In the genomic region with DNA sequence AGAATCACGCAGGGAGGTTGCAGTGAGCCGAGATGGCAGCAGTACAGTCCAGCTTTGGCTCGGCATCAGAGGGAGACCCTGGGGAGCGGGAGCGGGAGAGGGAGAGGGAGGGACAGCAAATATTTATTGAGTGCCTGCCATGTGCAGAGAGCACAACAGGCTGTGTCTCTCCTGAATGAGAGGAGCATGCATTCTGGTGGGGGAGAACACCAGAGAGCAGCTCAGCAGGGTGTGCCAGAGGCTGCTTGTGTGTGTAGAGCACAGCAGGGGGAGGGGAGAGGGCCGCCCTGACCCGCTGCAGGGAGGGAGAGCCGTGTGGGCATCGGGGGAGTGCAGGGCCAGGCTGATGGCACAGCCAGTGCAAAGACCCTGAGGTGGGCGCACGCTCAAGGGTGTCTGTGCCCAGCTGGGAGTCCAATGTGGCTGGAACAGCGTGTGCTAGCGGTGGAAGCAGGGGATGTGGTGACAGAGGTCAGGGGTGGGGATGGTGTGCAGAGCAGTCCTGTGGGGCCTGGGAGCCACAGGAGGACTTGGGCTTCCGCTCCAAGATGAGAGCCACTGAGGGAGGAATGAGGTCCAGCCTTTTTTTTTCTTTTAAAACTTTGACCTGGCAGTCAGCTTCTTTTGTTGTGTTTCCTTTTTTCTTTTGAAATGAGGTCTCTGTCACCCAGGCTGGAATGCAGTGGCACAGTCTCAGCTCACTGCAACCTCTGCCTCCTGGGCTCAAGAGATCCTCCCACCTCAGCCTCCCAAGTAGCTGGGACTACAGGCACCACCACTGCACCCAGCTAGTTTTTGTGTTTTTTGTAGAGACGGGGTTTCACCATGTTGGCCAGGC, we compare ENCODE assay signal across 28 cellular contexts. TPM values are rescaled to one million over a fixed set of nuclear protein-coding genes. Genes with fewer than 3 reads are reported as not detected.
A peak's percentile ranks its signal among the peaks of the same experiment; 100 is the strongest.
DNase-seq lines count a peak whose midpoint lies in the region; ATAC-seq and TF ChIP-seq lines count a peak whose summit lies in the region.
"Had no signal": no experiment of that assay in that cellular context is flagged by ENCODE, and none has a peak within 500 bp of the region (broad histone marks: within the 10 kb centered on the region; RNA-seq: fewer than 3 reads in every experiment).

No MANE protein-coding gene starts in this region.

- no peak overlapping the region for H3K4me3 Mint-ChIP-seq in WTC11
- no peak overlapping the region for H3K4me3 Mint-ChIP-seq in activated naive CD4-positive, alpha-beta T cell treated with anti-CD3 and anti-CD28 coated beads, Interleukin-2, amount 10 ng/mL, durations not matched to agents 7 days and 5 days
- H3K4me3 Mint-ChIP-seq: activated CD4-positive, alpha-beta memory T cell treated with anti-CD3 and anti-CD28 coated beads for 36 hours; activated naive CD8-positive, alpha-beta T cell treated with anti-CD3 and anti-CD28 coated beads for 36 hours; CD4-positive, alpha-beta T cell; dendritic cell treated with granulocyte-macrophage colony-stimulating factor and Interleukin-4, amounts not matched to agents 40 ng/mL and 50 ng/mL, for 4 days; mesothelial cell of epicardium; naive B cell had no signal

- H3K9ac ChIP-seq in liver (ENCODE audit: low read depth in 1 of 2, low read length in 2 of 2) = no peak overlapping the region

- 56% methylated on average over 15 of the region's 15 CpGs for WGBS in liver

- H3K4me3 ChIP-seq in liver (ENCODE audit: low read depth in 1 of 3, low read length in 3 of 3) = no peak overlapping the region
- H3K4me3 ChIP-seq: esophagus muscularis mucosa, gastrocnemius medialis, SJSA1, tibial artery had no signal

- H3K36me3 ChIP-seq in liver (ENCODE audit: control insufficient read depth in 4 of 4, insufficient read depth in 3 of 4, low read depth in 1 of 4, low read length in 3 of 4) = peaks cover 5 to 32% (median 10%) of the 10 kb centered on the region in 4 donors

- DNase-seq in NCI-H2081 (lab: John Stamatoyannopoulos, UW) = peak; percentile 53 to 72
- no peak for DNase-seq in NCI-H2081 treated with DMSO at 0.1 percent for 48 hours (lab: John Stamatoyannopoulos, UW)
- DNase-seq in DMS153 (lab: John Stamatoyannopoulos, UW) = peak; percentile 72
- no peak for DNase-seq in WTC11 (ENCODE audit: low spot score)
- DNase-seq in activated naive CD4-positive, alpha-beta T cell treated with anti-CD3 and anti-CD28 coated beads, Interleukin-2, amount 50 U/mL, for 72 hours (ENCODE audit: low spot score in 2 of 2) = no peak
- DNase-seq in activated naive CD4-positive, alpha-beta T cell treated with anti-CD3 and anti-CD28 coated beads, Interleukin-2, amount 10 ng/mL, durations not matched to agents 7 days and 5 days = no peak
- DNase-seq in foreskin melanocyte = no peak
- DNase-seq: activated CD4-positive, alpha-beta memory T cell treated with anti-CD3 and anti-CD28 coated beads for 36 hours; activated CD8-positive, alpha-beta memory T cell treated with anti-CD3 and anti-CD28 coated beads, Interleukin-2, amount 50 U/mL, for 48 hours; activated naive CD8-positive, alpha-beta T cell treated with anti-CD3 and anti-CD28 coated beads for 36 hours; AML-193; aorta; caudate nucleus; CD4-positive, alpha-beta T cell; gastrocnemius medialis; hippocampal formation; naive B cell; NCI-H2029 treated with DMSO at 0.1 percent for 48 hours; small intestine; stimulated activated CD4-positive, alpha-beta T cell treated with anti-CD3 and anti-CD28 coated beads, Interleukin-1b, Interleukin-23, amount 100 ng/mL, for 48 hours; tibial artery had no signal

- no peaks in the 10 kb centered on the region for H3K27me3 ChIP-seq in liver (ENCODE audit: control insufficient read depth in 4 of 4, insufficient read depth in 4 of 4, low read length in 3 of 4)
- H3K27me3 ChIP-seq: esophagus muscularis mucosa, gastrocnemius medialis, SJSA1, tibial artery had no signal

- H3K27me3 Mint-ChIP-seq in WTC11 (ENCODE audit: low read depth) = no peaks in the 10 kb centered on the region
- H3K27me3 Mint-ChIP-seq in activated naive CD4-positive, alpha-beta T cell treated with anti-CD3 and anti-CD28 coated beads, Interleukin-2, amount 10 ng/mL, durations not matched to agents 7 days and 5 days = no peaks in the 10 kb centered on the region
- H3K27me3 Mint-ChIP-seq: activated CD4-positive, alpha-beta memory T cell treated with anti-CD3 and anti-CD28 coated beads for 36 hours; activated naive CD8-positive, alpha-beta T cell treated with anti-CD3 and anti-CD28 coated beads for 36 hours; CD4-positive, alpha-beta T cell; dendritic cell treated with granulocyte-macrophage colony-stimulating factor and Interleukin-4, amounts not matched to agents 40 ng/mL and 50 ng/mL, for 4 days; naive B cell had no signal

- no peak for ATAC-seq in WTC11
- no peak for ATAC-seq in activated naive CD4-positive, alpha-beta T cell treated with anti-CD3 and anti-CD28 coated beads, Interleukin-2, amount 50 U/mL, for 72 hours
- ATAC-seq: gastrocnemius medialis had no signal

- no peak for TF ChIP-seq CTCF in WTC11 (IDR thresholded peaks at IDR 0.05)
- TF ChIP-seq CTCF in liver (IDR thresholded peaks at IDR 0.05; ENCODE audit: low read depth, low read length, missing input control) = no peak

- POLR2A ChIA-PET in WTC11 (lab: Charles Lee) = no interaction called here

- H3K9me3 Mint-ChIP-seq in WTC11 = no peaks in the 10 kb centered on the region
- no peaks in the 10 kb centered on the region for H3K9me3 Mint-ChIP-seq in activated naive CD4-positive, alpha-beta T cell treated with anti-CD3 and anti-CD28 coated beads, Interleukin-2, amount 50 U/mL, for 72 hours
- no peaks in the 10 kb centered on the region for H3K9me3 Mint-ChIP-seq in activated naive CD4-positive, alpha-beta T cell treated with anti-CD3 and anti-CD28 coated beads, Interleukin-2, amount 10 ng/mL, durations not matched to agents 7 days and 5 days
- H3K9me3 Mint-ChIP-seq: activated CD4-positive, alpha-beta memory T cell treated with anti-CD3 and anti-CD28 coated beads for 36 hours; activated naive CD8-positive, alpha-beta T cell treated with anti-CD3 and anti-CD28 coated beads for 36 hours; activated T-helper 2 cell treated with anti-CD3 and anti-CD28 coated beads, Interferon-gamma antibody, Interleukin-2, Interleukin-4, amounts not matched to agents 10 μg/mL and 5 μg/mL and 100 μg/mL, durations not matched to agents 14 hours and 24 hours and 36 hours; CD4-positive, alpha-beta T cell; dendritic cell treated with granulocyte-macrophage colony-stimulating factor and Interleukin-4, amounts not matched to agents 40 ng/mL and 50 ng/mL, for 4 days; mesothelial cell of epicardium; naive B cell had no signal

- no peak for TF ChIP-seq RAD21 in liver (IDR thresholded peaks at IDR 0.05)

- peak overlapping the region in 1 of 2 donors; percentile 59 for H3K27ac ChIP-seq in liver (ENCODE audit: low read depth in 1 of 2, low read length in 2 of 2)
- H3K27ac ChIP-seq: esophagus muscularis mucosa, gastrocnemius medialis, SJSA1, tibial artery had no signal

- H3K4me1 ChIP-seq in liver (ENCODE audit: control insufficient read depth in 4 of 4, insufficient read depth in 4 of 4, low read length in 3 of 4) = peaks cover 2 to 10% (median 5%) of the 10 kb centered on the region in 4 donors
- H3K4me1 ChIP-seq: esophagus muscularis mucosa, gastrocnemius medialis, SJSA1, tibial artery had no signal

- CTCF ChIA-PET in WTC11 (lab: Charles Lee) = no interaction called here
- CTCF ChIA-PET in activated naive CD4-positive, alpha-beta T cell treated with anti-CD3 and anti-CD28 coated beads, Interleukin-2, amount 10 ng/mL, durations not matched to agents 7 days and 5 days (lab: Charles Lee) = no interaction called here

- H3K4me1 Mint-ChIP-seq in WTC11 = no peaks in the 10 kb centered on the region
- H3K4me1 Mint-ChIP-seq in activated naive CD4-positive, alpha-beta T cell treated with anti-CD3 and anti-CD28 coated beads, Interleukin-2, amount 10 ng/mL, durations not matched to agents 7 days and 5 days = no peaks in the 10 kb centered on the region
- H3K4me1 Mint-ChIP-seq: activated naive CD8-positive, alpha-beta T cell treated with anti-CD3 and anti-CD28 coated beads for 36 hours; mesothelial cell of epicardium had no signal

- H3K36me3 Mint-ChIP-seq in WTC11 = peaks cover 62% of the 10 kb centered on the region
- H3K36me3 Mint-ChIP-seq in activated naive CD4-positive, alpha-beta T cell treated with anti-CD3 and anti-CD28 coated beads, Interleukin-2, amount 50 U/mL, for 72 hours = peaks cover 0 to 10% of the 10 kb centered on the region in 2 donors
- peaks cover 52% of the 10 kb centered on the region for H3K36me3 Mint-ChIP-seq in activated naive CD4-positive, alpha-beta T cell treated with anti-CD3 and anti-CD28 coated beads, Interleukin-2, amount 10 ng/mL, durations not matched to agents 7 days and 5 days

- no peak overlapping the region for H3K27ac Mint-ChIP-seq in WTC11
- no peak overlapping the region for H3K27ac Mint-ChIP-seq in activated naive CD4-positive, alpha-beta T cell treated with anti-CD3 and anti-CD28 coated beads, Interleukin-2, amount 50 U/mL, for 72 hours
- H3K27ac Mint-ChIP-seq in activated naive CD4-positive, alpha-beta T cell treated with anti-CD3 and anti-CD28 coated beads, Interleukin-2, amount 10 ng/mL, durations not matched to agents 7 days and 5 days = no peak overlapping the region
- H3K27ac Mint-ChIP-seq: activated CD4-positive, alpha-beta memory T cell treated with anti-CD3 and anti-CD28 coated beads for 36 hours; activated T-helper 2 cell treated with anti-CD3 and anti-CD28 coated beads, Interferon-gamma antibody, Interleukin-2, Interleukin-4, amounts not matched to agents 10 μg/mL and 5 μg/mL and 100 μg/mL, durations not matched to agents 14 hours and 24 hours and 36 hours; CD4-positive, alpha-beta T cell; dendritic cell treated with granulocyte-macrophage colony-stimulating factor and Interleukin-4, amounts not matched to agents 40 ng/mL and 50 ng/mL, for 4 days; mesothelial cell of epicardium had no signal

- H3K9me3 ChIP-seq in liver (ENCODE audit: control insufficient read depth in 4 of 4, low read length in 3 of 4) = no peaks in the 10 kb centered on the region
- H3K9me3 ChIP-seq: esophagus muscularis mucosa, gastrocnemius medialis, SJSA1, tibial artery had no signal

RNA-seq across cellular contexts. Expression of a gene that starts 12.0 kb away (rescaled TPM):
- total RNA-seq in WTC11 (2021) (35.6 to 47.5 TPM (median 37.4 TPM) in 3 replicates), liver (10 to 100 TPM; 19.5 to 26.7 TPM)
- 10 to 100 TPM; 12.4 to 15.5 TPM for polyA plus RNA-seq in liver
- 10 to 100 TPM; 33.9 to 50.5 TPM for total RNA-seq in activated naive CD4-positive, alpha-beta T cell treated with anti-CD3 and anti-CD28 coated beads, Interleukin-2, amount 50 U/mL, for 72 hours

RNA-seq across cellular contexts. Expression of a gene that starts 35.7 kb away (rescaled TPM):
- total RNA-seq in WTC11 (2021) (52.2 to 73.6 TPM (median 57.0 TPM) in 3 replicates), liver (100 to 1,000 TPM in 1 of 2 donors, 10 to 100 TPM in 1; 44.8 to 121 TPM)
- 100 to 1,000 TPM in 1 of 2 donors, 10 to 100 TPM in 1; 36.3 to 173 TPM for polyA plus RNA-seq in liver
- 10 to 100 TPM; 25.3 to 27.8 TPM for total RNA-seq in activated naive CD4-positive, alpha-beta T cell treated with anti-CD3 and anti-CD28 coated beads, Interleukin-2, amount 50 U/mL, for 72 hours

RNA-seq across cellular contexts. Expression of a gene that starts 45.3 kb away (rescaled TPM):
- total RNA-seq in WTC11 (2021) = 0.14 to 0.57 TPM (median 0.27 TPM) in 3 replicates
- under 1 TPM; 0.05 to 0.08 TPM for total RNA-seq in liver
- polyA plus RNA-seq in liver = under 1 TPM in 1 of 2 donors, not detected in 1; 0.05 TPM
- total RNA-seq in activated naive CD4-positive, alpha-beta T cell treated with anti-CD3 and anti-CD28 coated beads, Interleukin-2, amount 50 U/mL, for 72 hours = under 1 TPM in 1 of 2 donors, not detected in 1; 0.54 TPM
- total RNA-seq: NCI-H460 had no signal

RNA-seq across cellular contexts. Expression of a gene that starts 48.0 kb away (rescaled TPM):
- total RNA-seq in WTC11 (2021) = 39.1 to 42.1 TPM (median 39.8 TPM) in 3 replicates
- total RNA-seq in liver = 1 to 10 TPM; 8.0 to 8.5 TPM
- 10 to 100 TPM in 1 of 2 donors, 1 to 10 TPM in 1; 8.0 to 18.7 TPM for polyA plus RNA-seq in liver
- total RNA-seq in activated naive CD4-positive, alpha-beta T cell treated with anti-CD3 and anti-CD28 coated beads, Interleukin-2, amount 50 U/mL, for 72 hours = 10 to 100 TPM; 26.9 to 47.9 TPM

RNA-seq across cellular contexts. Expression of a gene that starts 57.8 kb away (rescaled TPM):
- total RNA-seq in WTC11 (2021) = 7.7 to 17.7 TPM (median 15.5 TPM) in 3 replicates
- total RNA-seq in liver = 1 to 10 TPM in 1 of 2 donors, under 1 TPM in 1; 0.98 to 3.5 TPM
- 1 to 10 TPM in 1 of 2 donors, under 1 TPM in 1; 0.83 to 4.8 TPM for polyA plus RNA-seq in liver
- 1 to 10 TPM; 2.4 to 4.9 TPM for total RNA-seq in activated naive CD4-positive, alpha-beta T cell treated with anti-CD3 and anti-CD28 coated beads, Interleukin-2, amount 50 U/mL, for 72 hours

Comparison
In these comparisons a context has a peak if more than half of its experiments do, and no peak if none do; other contexts are left out.
1. DNase-seq: peak in NCI-H2081 (2 of 2) and DMS153 (single experiment); none in NCI-H2081 treated with DMSO at 0.1 percent for 48 hours (single experiment), WTC11 (single experiment), activated naive CD4-positive, alpha-beta T cell treated with anti-CD3 and anti-CD28 coated beads, Interleukin-2, amount 50 U/mL, for 72 hours (0 of 2), activated naive CD4-positive, alpha-beta T cell treated with anti-CD3 and anti-CD28 coated beads, Interleukin-2, amount 10 ng/mL, durations not matched to agents 7 days and 5 days (single experiment) and foreskin melanocyte (single experiment).